In the genomic region with DNA sequence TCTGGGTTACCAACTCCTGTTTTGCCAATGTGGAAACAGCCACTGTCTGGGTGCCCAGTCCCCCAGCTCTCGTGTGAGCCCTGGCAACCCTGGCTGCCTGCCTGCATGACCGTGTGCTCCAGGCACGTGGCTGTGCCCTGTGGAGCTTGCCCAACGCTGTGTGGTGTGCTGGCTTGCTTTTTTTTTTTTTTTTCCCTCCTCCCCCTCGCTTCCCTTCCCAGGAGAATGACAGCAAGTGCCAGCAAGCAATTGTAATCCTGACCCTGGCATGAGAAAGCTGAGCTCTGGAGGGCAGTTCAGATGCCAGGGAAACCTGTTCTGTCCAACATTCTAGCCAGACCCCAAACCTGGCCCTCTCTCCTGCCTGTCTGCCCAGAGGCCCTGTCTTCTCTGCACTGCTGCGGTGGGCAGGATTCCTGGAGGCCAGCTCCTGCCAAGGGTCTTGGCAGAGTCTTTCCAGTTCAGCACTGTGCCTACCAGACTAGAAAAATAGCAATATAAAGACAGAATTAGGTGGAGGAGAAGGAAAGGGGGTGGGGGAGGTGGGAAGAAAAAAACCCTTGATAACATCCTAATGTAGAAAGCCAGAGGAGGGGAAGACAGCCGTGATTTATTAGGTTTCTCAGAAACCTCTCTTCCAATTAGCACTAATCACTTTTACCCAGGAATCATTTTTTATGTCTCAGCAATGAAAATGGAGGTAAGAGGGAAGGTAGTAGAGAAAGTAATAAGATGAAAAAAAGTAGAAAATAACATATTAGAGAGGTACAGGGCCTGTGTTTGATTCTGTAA, we compare ENCODE assay signal across 9 cellular contexts. TPM values are rescaled to one million over a fixed set of nuclear protein-coding genes. Genes with fewer than 3 reads are reported as not detected.
DNase-seq lines count a peak whose midpoint lies in the region; ATAC-seq and TF ChIP-seq lines count a peak whose summit lies in the region.
"Had no signal": no experiment of that assay in that cellular context is flagged by ENCODE, and none has a peak within 500 bp of the region (broad histone marks: within the 10 kb centered on the region; RNA-seq: fewer than 3 reads in every experiment).

No MANE protein-coding gene starts in this region.

- H3K4me1 ChIP-seq in left lung (peaks cover 7 to 11% of the 10 kb centered on the region in 2 donors), suprapubic skin (peaks cover 60% of the 10 kb centered on the region)

- H3K27ac ChIP-seq in cingulate gyrus (ENCODE audit: low read depth, low read length) (peak overlapping the region; percentile 69), left lung (peak overlapping the region in 1 of 2 donors; percentile 46), suprapubic skin (peak overlapping the region; percentile 81)

- H3K36me3 ChIP-seq in left lung (no peaks in the 10 kb centered on the region), suprapubic skin (peaks cover 3% of the 10 kb centered on the region), H7 (replicated peaks; ENCODE audit: control insufficient read depth, insufficient read depth, low read length) (no peaks in the 10 kb centered on the region)

- intact Hi-C loops in left lung (cut with DNase I): no loop called here

- H3K4me3 ChIP-seq in left lung (no peak overlapping the region), suprapubic skin (no peak overlapping the region), H7 (ENCODE audit: insufficient read depth, low read depth, low read length) (no peak overlapping the region)

- TF ChIP-seq POLR2A in suprapubic skin (IDR thresholded peaks at IDR 0.05): no peak

- TF ChIP-seq CTCF in left lung (IDR thresholded peaks at IDR 0.05) (no peak), suprapubic skin (IDR thresholded peaks at IDR 0.05) (no peak)

- no peak for TF ChIP-seq EP300 in suprapubic skin (IDR thresholded peaks at IDR 0.05)

- 11% methylated on average over 7 of the region's 7 CpGs for WGBS in suprapubic skin

- H3K27me3 ChIP-seq in left lung (peaks cover 0 to 27% of the 10 kb centered on the region in 2 donors), suprapubic skin (no peaks in the 10 kb centered on the region), H7 (ENCODE audit: control insufficient read depth, insufficient read depth, low read length) (peaks cover 7% of the 10 kb centered on the region)

- ATAC-seq in left lung (peak; percentile 85), HG02763 (IDR thresholded peaks at IDR 0.05; ENCODE audit: unreplicated experiment) (no peak)

- H3K9me3 ChIP-seq in left lung (no peaks in the 10 kb centered on the region), suprapubic skin (no peaks in the 10 kb centered on the region)

- peak; percentile 61 for DNase-seq in NCI-H1092 treated with DMSO at 0.1 percent for 48 hours (lab: John Stamatoyannopoulos, UW)
- DNase-seq in left lung: peak; percentile 66 to 81
- no peak for DNase-seq in suprapubic skin (ENCODE audit: low spot score in 2 of 2)
- DNase-seq in activated naive CD4-positive, alpha-beta T cell treated with Interleukin-2 at 50 U/mL for 16 hours: no peak
- DNase-seq in H7: no peak
- no peak for DNase-seq in NCI-H2107 (lab: John Stamatoyannopoulos, UW)
- DNase-seq: KBM-7 had no signal

RNA-seq across cellular contexts. Expression of a gene that starts 9.0 kb away (rescaled TPM):
- 1 to 10 TPM; 4.4 to 9.9 TPM for total RNA-seq in left lung
- total RNA-seq in suprapubic skin: 10 to 100 TPM; 26.2 to 41.8 (median 36.5) TPM
- 0.22 and 0.55 TPM in 2 replicates for total RNA-seq in H7 (2014; rRNA removed; shearing (Covaris generic))

Comparison
In these comparisons a context has a peak if more than half of its experiments do, and no peak if none do; other contexts are left out.
1. DNase-seq: peak in NCI-H1092 treated with DMSO at 0.1 percent for 48 hours (single experiment) and left lung (2 of 2); none in suprapubic skin (0 of 2), activated naive CD4-positive, alpha-beta T cell treated with Interleukin-2 at 50 U/mL for 16 hours (single experiment), H7 (single experiment) and NCI-H2107 (single experiment).